28 cellular contexts compared by ENCODE assay signal in genomic region chr9:128798896-128799295, GRCh38.
"Had no signal": no experiment of that assay in that cellular context is flagged by ENCODE, and none has a peak within 500 bp of the region (broad histone marks: within the 10 kb centered on the region; RNA-seq: fewer than 3 reads in every experiment).

No MANE protein-coding gene starts in this region.

- FAIRE-seq: kidney had no signal

- H3K27me3 ChIP-seq: colonic mucosa, esophagus muscularis mucosa, foreskin keratinocyte, gastroesophageal sphincter, heart left ventricle, hepatocyte, right atrium auricular region, suprapubic skin, transverse colon, upper lobe of right lung, uterus had no signal

- H3K9me3 ChIP-seq: colonic mucosa, esophagus muscularis mucosa, gastroesophageal sphincter, heart left ventricle, mucosa of descending colon, prostate gland, right atrium auricular region, suprapubic skin, transverse colon, upper lobe of right lung, uterus had no signal

- H3K4me3 ChIP-seq: colonic mucosa, esophagus muscularis mucosa, gastroesophageal sphincter, heart left ventricle, hepatocyte, mucosa of descending colon, prostate gland, right atrium auricular region, suprapubic skin, transverse colon, upper lobe of right lung, uterus had no signal

- H3K4me1 ChIP-seq: colonic mucosa, esophagus muscularis mucosa, foreskin keratinocyte, gastroesophageal sphincter, heart left ventricle, prostate gland, right atrium auricular region, suprapubic skin, transverse colon, upper lobe of right lung, uterus had no signal

- H3K4me3 Mint-ChIP-seq: dendritic cell treated with granulocyte-macrophage colony-stimulating factor and Interleukin-4, amounts not matched to agents 40 ng/mL and 50 ng/mL, for 4 days; endodermal cell; mesothelial cell of epicardium; naive B cell; natural killer cell treated with Interleukin-12 subunit alpha and Interleukin-12 subunit beta and Interleukin-15 and Interleukin-18, amount 100 ng/mL, for 72 hours; neural crest cell; stimulated activated naive CD8-positive, alpha-beta T cell treated with anti-CD3 and anti-CD28 coated beads, Interleukin-15, amount 100 ng/mL, for 72 hours had no signal

- H3K36me3 ChIP-seq: uterus had no signal

- H3K9me3 Mint-ChIP-seq: dendritic cell treated with granulocyte-macrophage colony-stimulating factor and Interleukin-4, amounts not matched to agents 40 ng/mL and 50 ng/mL, for 4 days; endodermal cell; mesothelial cell of epicardium; naive B cell; natural killer cell treated with Interleukin-12 subunit alpha and Interleukin-12 subunit beta and Interleukin-15 and Interleukin-18, amount 100 ng/mL, for 72 hours; neural crest cell; stimulated activated naive CD8-positive, alpha-beta T cell treated with anti-CD3 and anti-CD28 coated beads, Interleukin-15, amount 100 ng/mL, for 72 hours had no signal

- H3K27ac Mint-ChIP-seq: dendritic cell treated with granulocyte-macrophage colony-stimulating factor and Interleukin-4, amounts not matched to agents 40 ng/mL and 50 ng/mL, for 4 days; mesothelial cell of epicardium; natural killer cell treated with Interleukin-12 subunit alpha and Interleukin-12 subunit beta and Interleukin-15 and Interleukin-18, amount 100 ng/mL, for 72 hours had no signal

- DNase-seq: colonic mucosa; effector CD8-positive, alpha-beta T cell; endodermal cell; foreskin keratinocyte; heart left ventricle; kidney; mesenchymal stem cell; mucosa of descending colon; naive B cell; stimulated activated CD4-positive, alpha-beta T cell treated with anti-CD3 and anti-CD28 coated beads, Interleukin-4, amount 100 ng/mL, for 4 hours; stimulated activated naive CD4-positive, alpha-beta T cell; stimulated activated naive CD8-positive, alpha-beta T cell treated with anti-CD3 and anti-CD28 coated beads, Interleukin-15, amount 100 ng/mL, for 72 hours; transverse colon; upper lobe of right lung; uterus had no signal

- H3K27ac ChIP-seq: colonic mucosa, epithelial cell of prostate, esophagus muscularis mucosa, foreskin keratinocyte, gastroesophageal sphincter, heart left ventricle, hepatocyte, prostate gland, right atrium auricular region, suprapubic skin, transverse colon, upper lobe of right lung, uterus had no signal

- H3K27me3 Mint-ChIP-seq: dendritic cell treated with granulocyte-macrophage colony-stimulating factor and Interleukin-4, amounts not matched to agents 40 ng/mL and 50 ng/mL, for 4 days; naive B cell; natural killer cell treated with Interleukin-12 subunit alpha and Interleukin-12 subunit beta and Interleukin-15 and Interleukin-18, amount 100 ng/mL, for 72 hours; stimulated activated naive CD8-positive, alpha-beta T cell treated with anti-CD3 and anti-CD28 coated beads, Interleukin-15, amount 100 ng/mL, for 72 hours had no signal

- ATAC-seq: foreskin keratinocyte; gastroesophageal sphincter; heart left ventricle; left lobe of liver; mucosa of descending colon; natural killer cell treated with Interleukin-12 subunit alpha and Interleukin-12 subunit beta and Interleukin-15 and Interleukin-18, amount 100 ng/mL, for 72 hours; sciatic nerve; stimulated activated naive CD8-positive, alpha-beta T cell treated with anti-CD3 and anti-CD28 coated beads, Interleukin-15, amount 100 ng/mL, for 72 hours; upper lobe of right lung had no signal

- H3K4me1 Mint-ChIP-seq: endodermal cell; mesothelial cell of epicardium; neural crest cell; stimulated activated naive CD8-positive, alpha-beta T cell treated with anti-CD3 and anti-CD28 coated beads, Interleukin-15, amount 100 ng/mL, for 72 hours had no signal
